Comparison of ENCODE assay signal across 8 cellular contexts in the genomic region with DNA sequence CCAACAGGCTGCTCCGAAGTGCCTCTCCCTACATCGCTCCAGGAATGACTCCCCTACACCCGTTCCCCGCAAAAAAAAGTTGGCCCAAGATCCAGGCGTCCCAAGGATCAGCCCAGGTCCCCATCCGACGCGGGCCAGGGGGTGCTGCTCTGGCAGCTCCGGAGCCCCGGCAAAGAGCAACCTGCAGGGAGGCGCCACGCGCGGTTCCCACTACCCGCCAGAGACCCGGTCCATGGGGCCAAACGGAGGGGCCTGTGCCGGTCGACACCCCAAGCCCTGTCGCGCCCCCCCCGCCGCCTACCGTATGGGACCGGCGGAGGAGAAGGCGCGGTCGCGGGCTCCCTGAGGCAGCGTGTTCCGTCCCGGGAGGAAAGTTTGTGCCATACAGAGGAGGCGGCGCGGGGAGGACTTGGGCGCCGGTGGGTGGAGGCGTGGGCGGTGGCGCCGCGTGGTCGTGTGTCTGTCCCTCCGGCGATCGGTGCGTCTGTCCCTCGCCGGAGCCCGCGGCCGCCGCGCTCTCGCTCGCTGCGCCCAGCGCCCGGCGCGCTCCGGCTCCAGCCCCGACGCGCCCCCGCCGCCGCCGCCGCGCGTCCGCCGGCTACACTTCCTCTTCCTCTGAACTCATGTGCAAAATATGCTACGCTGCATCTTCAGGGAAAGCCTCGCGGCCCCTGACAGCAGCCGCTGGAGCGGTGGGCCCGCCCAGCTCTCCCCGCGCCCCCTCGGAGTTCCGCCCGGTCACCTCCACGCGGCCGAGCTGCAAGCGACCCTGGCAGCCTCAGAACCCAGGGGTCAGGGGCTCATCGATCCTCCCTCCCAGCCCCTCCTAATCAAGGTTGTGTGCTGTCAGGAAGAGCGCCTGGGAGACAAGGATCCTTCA. TPM values are rescaled to one million over a fixed set of nuclear protein-coding genes. Genes with fewer than 3 reads are reported as not detected.
DNase-seq lines count a peak whose midpoint lies in the region; ATAC-seq and TF ChIP-seq lines count a peak whose summit lies in the region.

A gene with protein sequence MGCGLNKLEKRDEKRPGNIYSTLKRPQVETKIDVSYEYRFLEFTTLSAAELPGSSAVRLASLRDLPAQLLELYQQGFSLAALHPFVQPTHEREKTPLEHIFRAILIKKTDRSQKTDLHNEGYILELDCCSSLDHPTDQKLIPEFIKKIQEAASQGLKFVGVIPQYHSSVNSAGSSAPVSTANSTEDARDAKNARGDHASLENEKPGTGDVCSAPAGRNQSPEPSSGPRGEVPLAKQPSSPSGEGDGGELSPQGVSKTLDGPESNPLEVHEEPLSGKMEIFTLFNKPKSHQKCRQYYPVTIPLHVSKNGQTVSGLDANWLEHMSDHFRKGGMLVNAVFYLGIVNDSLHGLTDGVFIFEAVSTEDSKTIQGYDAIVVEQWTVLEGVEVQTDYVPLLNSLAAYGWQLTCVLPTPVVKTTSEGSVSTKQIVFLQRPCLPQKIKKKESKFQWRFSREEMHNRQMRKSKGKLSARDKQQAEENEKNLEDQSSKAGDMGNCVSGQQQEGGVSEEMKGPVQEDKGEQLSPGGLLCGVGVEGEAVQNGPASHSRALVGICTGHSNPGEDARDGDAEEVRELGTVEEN (minus strand): TSS at position 559 of the 880 bp plus-strand sequence. CDS start 19,830 bp downstream, outside the sequence.

- WGBS in lung, 2 donors: 1% methylated on average over 61 to 92 of the region's 92 CpGs

- peak; percentile 69 for ATAC-seq in lung (ENCODE audit: insufficient read depth, low FRiP score)
- no peak for ATAC-seq in GM18868 (IDR thresholded peaks at IDR 0.05; ENCODE audit: unreplicated experiment)
- ATAC-seq in GM21390 (IDR thresholded peaks at IDR 0.05; ENCODE audit: unreplicated experiment): no peak

- H3K27me3 ChIP-seq in dorsolateral prefrontal cortex: peaks cover 0 to 30% (median 0%) of the 10 kb centered on the region in 45 donors
- no peaks in the 10 kb centered on the region for H3K27me3 ChIP-seq in lung (ENCODE audit: control insufficient read depth, insufficient read depth)

- H3K36me3 ChIP-seq in lung (ENCODE audit: control insufficient read depth in 2 of 2, insufficient read depth in 2 of 2, low read length in 2 of 2): no peaks in the 10 kb centered on the region

- H3K4me3 ChIP-seq in dorsolateral prefrontal cortex (peak within 1 kb of the TSS; percentile 41 to 82 (median 72)), lung (peak within 1 kb of the TSS; percentile 89)

- no peaks in the 10 kb centered on the region for H3K9me3 ChIP-seq in lung (ENCODE audit: control insufficient read depth in 2 of 2, insufficient read depth in 1 of 2, low read length in 1 of 2)

- H3K27ac ChIP-seq in dorsolateral prefrontal cortex (peak within 1 kb of the TSS in 52 of 59 donors; percentile 0 to 86 (median 70)), lung (ENCODE audit: low read depth in 1 of 2, low read length in 1 of 2) (peak within 1 kb of the TSS; percentile 57 to 92)

- H3K4me1 ChIP-seq in lung (ENCODE audit: control insufficient read depth in 2 of 2, insufficient read depth in 2 of 2, low read length in 2 of 2): peaks cover 0 to 15% of the 10 kb centered on the region in 2 donors

- DNase-seq in GM10266 (ENCODE audit: extremely low spot score) (peak; percentile 49), MV-4-11 (lab: John Stamatoyannopoulos, UW) (peak; percentile 46), dorsolateral prefrontal cortex (peak in 1 of 10 donors; percentile 48), lung (ENCODE audit: low spot score) (peak; percentile 63)
- peak; percentile 31 to 48 for DNase-seq in activated CD4-positive, alpha-beta T cell treated with anti-CD3 and anti-CD28 coated beads, Interleukin-2, amount 50 U/mL, for 4 hours
- DNase-seq in stimulated activated CD8-positive, alpha-beta memory T cell treated with anti-CD3 and anti-CD28 coated beads, Interleukin-15, amount 100 ng/mL, for 24 hours (ENCODE audit: low read depth): peak; percentile 14

- intact Hi-C loops in dorsolateral prefrontal cortex (cut with DNase I): loop anchor here in 1 of 2 donors (5.0 kb wide), 1 partner anchor 201 kb away; no protein-coding TSS in a partner anchor

- TF ChIP-seq CTCF in GM10266 (IDR thresholded peaks at IDR 0.05; ENCODE audit: control insufficient read depth, insufficient read depth, low read depth, missing control alignments) (no peak), dorsolateral prefrontal cortex (IDR thresholded peaks at IDR 0.05 in 54 of 56, conservative IDR thresholded peaks at IDR 0.05 in 2 of 56; ENCODE audit: low read depth in 1 of 56, partially characterized antibody in 56 of 56) (no peak), lung (IDR thresholded peaks at IDR 0.05; ENCODE audit: control extremely low read depth, extremely low read depth) (no peak)

RNA-seq across cellular contexts. Expression of the gene that starts here (rescaled TPM):
- total RNA-seq in dorsolateral prefrontal cortex (10 to 100 TPM; 15.8 to 64.1 (median 39.9) TPM), lung (10 to 100 TPM; 50.8 to 82.5 TPM)
- 10 to 100 TPM; 33.8 to 55.9 TPM for polyA plus RNA-seq in lung
